Comparison of ENCODE assay signal across 8 cellular contexts in genomic region chr7:35036361-35037171, GRCh38. TPM values are rescaled to one million over a fixed set of nuclear protein-coding genes. Genes with fewer than 3 reads are reported as not detected.
DNase-seq lines count a peak whose midpoint lies in the region; ATAC-seq and TF ChIP-seq lines count a peak whose summit lies in the region.

No MANE protein-coding gene starts in this region.

- H3K36me3 ChIP-seq in mesenchymal stem cell (ENCODE audit: control insufficient read depth in 1 of 2, insufficient read depth in 2 of 2, low read depth in 1 of 2, low read length in 2 of 2) = no peaks in the 10 kb centered on the region

- peak; percentile 25 for ATAC-seq in HG02840 (IDR thresholded peaks at IDR 0.05; ENCODE audit: low FRiP score, unreplicated experiment)
- no peak for ATAC-seq in stimulated activated effector memory CD8-positive, alpha-beta T cell treated with anti-CD3 and anti-CD28 coated beads, Interleukin-12 subunit alpha, Interleukin-12 subunit beta, amount 100 ng/mL, for 72 hours
- no peak for ATAC-seq in HG03565 (IDR thresholded peaks at IDR 0.05; ENCODE audit: unreplicated experiment)

- DNase-seq in NCI-H524 (lab: John Stamatoyannopoulos, UW) (peak; percentile 6 to 57), endothelial cell (ENCODE audit: low spot score) (peak; percentile 55), mesenchymal stem cell (peak; percentile 78)
- DNase-seq in activated CD8-positive, alpha-beta memory T cell treated with anti-CD3 and anti-CD28 coated beads for 24 hours = peak; percentile 73
- peak; percentile 22 to 75 for DNase-seq in stimulated activated effector memory CD8-positive, alpha-beta T cell treated with anti-CD3 and anti-CD28 coated beads, Interleukin-12 subunit alpha, Interleukin-12 subunit beta, amount 100 ng/mL, for 72 hours (ENCODE audit: low spot score in 2 of 2)

- no peak overlapping the region for H3K14ac ChIP-seq in mesenchymal stem cell (ENCODE audit: low read length in 2 of 2)

- peak overlapping the region in 1 of 2 experiments; percentile 74 for H3K4ac ChIP-seq in mesenchymal stem cell (ENCODE audit: low read depth in 1 of 2, low read length in 2 of 2)

- peak overlapping the region; percentile 89 for H3K9ac ChIP-seq in mesenchymal stem cell (ENCODE audit: low read length)

- H2BK120ac ChIP-seq in mesenchymal stem cell (ENCODE audit: low read depth, low read length) = peak overlapping the region; percentile 87

- no peak overlapping the region for H4K91ac ChIP-seq in mesenchymal stem cell (ENCODE audit: low read length)

- WGBS in mesenchymal stem cell = 1% methylated on average over 49 of the region's 61 CpGs

- H3K4me1 Mint-ChIP-seq in endothelial cell (ENCODE audit: unreplicated experiment) = peaks cover 31% of the 10 kb centered on the region
- peaks cover 44% of the 10 kb centered on the region for H3K4me1 Mint-ChIP-seq in stimulated activated effector memory CD8-positive, alpha-beta T cell treated with anti-CD3 and anti-CD28 coated beads, Interleukin-12 subunit alpha, Interleukin-12 subunit beta, amount 100 ng/mL, for 72 hours

- H3K9me3 ChIP-seq in mesenchymal stem cell (ENCODE audit: control insufficient read depth, low read length) = no peaks in the 10 kb centered on the region

- no peak overlapping the region for H2BK5ac ChIP-seq in mesenchymal stem cell (ENCODE audit: low read depth, low read length, poor library complexity, severe bottlenecking)

- no peak for TF ChIP-seq CTCF in endothelial cell (IDR thresholded peaks at IDR 0.05; ENCODE audit: unreplicated experiment)

- peaks cover 1% of the 10 kb centered on the region for H3K4me1 ChIP-seq in mesenchymal stem cell (ENCODE audit: control insufficient read depth, insufficient read depth, low read depth, low read length)

- H2AK5ac ChIP-seq in mesenchymal stem cell (ENCODE audit: low read length, severe bottlenecking) = no peak overlapping the region

- peak overlapping the region; percentile 21 for H2BK15ac ChIP-seq in mesenchymal stem cell (ENCODE audit: low read depth, poor library complexity, severe bottlenecking)

- H2AFZ ChIP-seq in mesenchymal stem cell (ENCODE audit: low read depth, low read length) = peak overlapping the region; percentile 36

- no peak overlapping the region for H2BK12ac ChIP-seq in mesenchymal stem cell (ENCODE audit: low read length in 2 of 2)

- no peak overlapping the region for H3K23ac ChIP-seq in mesenchymal stem cell (ENCODE audit: low read length in 2 of 2)

- no peak overlapping the region for H4K8ac ChIP-seq in mesenchymal stem cell (ENCODE audit: low read length)

- peak overlapping the region; percentile 86 for H3K27ac Mint-ChIP-seq in endothelial cell (ENCODE audit: unreplicated experiment)
- H3K27ac Mint-ChIP-seq in stimulated activated effector memory CD8-positive, alpha-beta T cell treated with anti-CD3 and anti-CD28 coated beads, Interleukin-12 subunit alpha, Interleukin-12 subunit beta, amount 100 ng/mL, for 72 hours = peak overlapping the region; percentile 94

- H3K9me3 Mint-ChIP-seq in endothelial cell (ENCODE audit: unreplicated experiment) = no peaks in the 10 kb centered on the region
- no peaks in the 10 kb centered on the region for H3K9me3 Mint-ChIP-seq in stimulated activated effector memory CD8-positive, alpha-beta T cell treated with anti-CD3 and anti-CD28 coated beads, Interleukin-12 subunit alpha, Interleukin-12 subunit beta, amount 100 ng/mL, for 72 hours

- H3K36me3 Mint-ChIP-seq in endothelial cell (ENCODE audit: low read depth, unreplicated experiment) = no peaks in the 10 kb centered on the region
- H3K36me3 Mint-ChIP-seq in stimulated activated effector memory CD8-positive, alpha-beta T cell treated with anti-CD3 and anti-CD28 coated beads, Interleukin-12 subunit alpha, Interleukin-12 subunit beta, amount 100 ng/mL, for 72 hours = peaks cover 10% of the 10 kb centered on the region

- H3K27me3 ChIP-seq in mesenchymal stem cell (ENCODE audit: control insufficient read depth in 1 of 2, insufficient read depth in 1 of 2, low read length in 2 of 2) = peaks cover 0 to 4% of the 10 kb centered on the region in 2 experiments

- peaks cover 4% of the 10 kb centered on the region for H3K27me3 Mint-ChIP-seq in endothelial cell (ENCODE audit: unreplicated experiment)

- peak overlapping the region; percentile 85 for H3K4me2 ChIP-seq in mesenchymal stem cell (ENCODE audit: low read length, poor library complexity, severe bottlenecking)

- H3K18ac ChIP-seq in mesenchymal stem cell (ENCODE audit: low read depth in 1 of 2, low read length in 2 of 2) = peak overlapping the region; percentile 3 to 54

- peak overlapping the region; percentile 69 for H3K27ac ChIP-seq in mesenchymal stem cell (ENCODE audit: low read length, poor library complexity, severe bottlenecking)

- H3K4me3 ChIP-seq in GM08714 (ENCODE audit: low read length) (peak overlapping the region; percentile 89), mesenchymal stem cell (ENCODE audit: insufficient read depth in 1 of 2, low read depth in 1 of 2, low read length in 2 of 2) (peak overlapping the region; percentile 85 to 89)

- peak overlapping the region; percentile 95 for H3K4me3 Mint-ChIP-seq in endothelial cell (ENCODE audit: unreplicated experiment)
- H3K4me3 Mint-ChIP-seq in stimulated activated effector memory CD8-positive, alpha-beta T cell treated with anti-CD3 and anti-CD28 coated beads, Interleukin-12 subunit alpha, Interleukin-12 subunit beta, amount 100 ng/mL, for 72 hours = peak overlapping the region; percentile 96

- peaks cover 4% of the 10 kb centered on the region for H3K79me1 ChIP-seq in mesenchymal stem cell (replicated peaks; ENCODE audit: low read length, poor library complexity, severe bottlenecking)

RNA-seq across cellular contexts. Expression of gene DPY19L1, which starts 0.7 kb away (rescaled TPM):
- total RNA-seq in endothelial cell (ENCODE audit: unreplicated experiment) = 33.6 TPM
- polyA plus RNA-seq in mesenchymal stem cell (2013, experiment 1 of 2) = 24.3 TPM
- 25.9 TPM for polyA plus RNA-seq in mesenchymal stem cell (2013, experiment 2 of 2)
